In the genomic region with DNA sequence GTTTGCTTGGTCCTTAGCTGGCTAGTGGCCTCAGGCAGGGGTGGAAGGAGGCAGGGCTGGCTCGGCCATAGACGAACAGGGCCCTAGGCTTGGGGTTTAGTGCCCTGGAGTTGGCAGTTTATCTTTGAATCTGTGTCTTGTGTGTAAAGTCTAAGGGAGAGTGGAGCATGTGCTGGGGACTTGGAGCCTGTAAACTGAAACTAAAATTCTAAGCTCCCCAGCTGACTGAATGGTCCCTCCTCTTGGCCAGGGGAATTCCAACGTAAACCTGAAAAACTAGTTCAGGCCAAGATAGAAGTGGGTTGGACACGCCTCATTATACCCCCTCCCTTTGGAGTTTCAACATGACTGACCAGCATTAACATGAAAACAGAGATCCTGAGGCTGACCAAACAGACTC, we compare ENCODE assay signal across 10 cellular contexts. TPM values are rescaled to one million over a fixed set of nuclear protein-coding genes. Genes with fewer than 3 reads are reported as not detected.
DNase-seq lines count a peak whose midpoint lies in the region; ATAC-seq, FAIRE-seq and TF ChIP-seq lines count a peak whose summit lies in the region.
"Had no signal": no experiment of that assay in that cellular context is flagged by ENCODE, and none has a peak within 500 bp of the region (broad histone marks: within the 10 kb centered on the region; RNA-seq: fewer than 3 reads in every experiment).

No MANE protein-coding gene starts in this region.

- H3K9me3 ChIP-seq in endothelial cell of umbilical vein (replicated peaks; ENCODE audit: control insufficient read depth, insufficient read depth, low read length) (no peaks in the 10 kb centered on the region), sigmoid colon (no peaks in the 10 kb centered on the region), Karpas-422 (ENCODE audit: low read length) (no peaks in the 10 kb centered on the region)

- no peaks in the 10 kb centered on the region for H3K79me2 ChIP-seq in endothelial cell of umbilical vein (ENCODE audit: control insufficient read depth, insufficient read depth, low read length)
- no peaks in the 10 kb centered on the region for H3K79me2 ChIP-seq in Karpas-422 (ENCODE audit: low read length)

- TF ChIP-seq EP300 in sigmoid colon (IDR thresholded peaks at IDR 0.05), result no peak

- no peak for FAIRE-seq in endothelial cell of umbilical vein (lab: Jason Lieb, UNC)
- FAIRE-seq: G401.6 had no signal

- dilution Hi-C loops in endothelial cell of umbilical vein (cut with MboI; ENCODE audit: extremely low pct_ligation_motif_present, low sequenced_read_pairs), result no loop called here

- TF ChIP-seq POLR2A in endothelial cell of umbilical vein (IDR thresholded peaks at IDR 0.05; ENCODE audit: low read depth, low read length) (no peak), sigmoid colon (IDR thresholded peaks at IDR 0.05) (no peak)

- CTCF ChIA-PET in Calu3 (lab: Charles Lee) (interaction anchor here (1.0 kb wide), 2 partner anchors 13 to 18 kb away, joined by 3 read pairs; no protein-coding TSS in a partner anchor), endothelial cell of umbilical vein (lab: Charles Lee) (no interaction called here)

- peaks cover 23% of the 10 kb centered on the region for H3K36me3 Mint-ChIP-seq in Calu3 (ENCODE audit: insufficient read depth, unreplicated experiment)
- H3K36me3 Mint-ChIP-seq: activated naive CD4-positive, alpha-beta T cell treated with anti-CD3 and anti-CD28 coated beads, Interleukin-2, amount 50 U/mL, for 24 hours had no signal

- POLR2A ChIA-PET in endothelial cell of umbilical vein (lab: Charles Lee), result no interaction called here

- H3K4me3 ChIP-seq in endothelial cell of umbilical vein (replicated peaks in 1 of 3; ENCODE audit: insufficient read depth in 1 of 3, low read depth in 1 of 3, low read length in 3 of 3) (no peak overlapping the region), sigmoid colon (no peak overlapping the region), Karpas-422 (ENCODE audit: low read length) (no peak overlapping the region)

- H3K27ac Mint-ChIP-seq in Calu3 (ENCODE audit: unreplicated experiment), result peak overlapping the region; percentile 81
- H3K27ac Mint-ChIP-seq: activated naive CD4-positive, alpha-beta T cell treated with anti-CD3 and anti-CD28 coated beads, Interleukin-2, amount 50 U/mL, for 24 hours had no signal

- H3K4me3 Mint-ChIP-seq in Calu3 (ENCODE audit: low read depth, unreplicated experiment), result peak overlapping the region; percentile 62
- H3K4me3 Mint-ChIP-seq: activated naive CD4-positive, alpha-beta T cell treated with anti-CD3 and anti-CD28 coated beads, Interleukin-2, amount 50 U/mL, for 24 hours had no signal

- intact Hi-C loops in Calu3 (cut with micrococcal nuclease; ENCODE audit: unreplicated experiment) (loop anchor here (10.0 kb wide), 1 partner anchor 69 kb away; no protein-coding TSS in a partner anchor), endothelial cell of umbilical vein (cut with micrococcal nuclease) (no loop called here), sigmoid colon (cut with DNase I) (no loop called here)

- H3K9me3 Mint-ChIP-seq in Calu3 (ENCODE audit: low read depth, unreplicated experiment), result no peaks in the 10 kb centered on the region
- H3K9me3 Mint-ChIP-seq: activated naive CD4-positive, alpha-beta T cell treated with anti-CD3 and anti-CD28 coated beads, Interleukin-2, amount 50 U/mL, for 24 hours had no signal

- H3K9ac ChIP-seq in endothelial cell of umbilical vein (replicated peaks; ENCODE audit: extremely low read depth, insufficient read depth, low read length), result no peak overlapping the region
- no peak overlapping the region for H3K9ac ChIP-seq in Karpas-422 (ENCODE audit: low read length)

- TF ChIP-seq CTCF in Calu3 (IDR thresholded peaks at IDR 0.05; ENCODE audit: unreplicated experiment), result no peak
- TF ChIP-seq CTCF in endothelial cell of umbilical vein (IDR thresholded peaks at IDR 0.05; ENCODE audit: extremely low read depth in 1 of 2, insufficient read depth in 1 of 2, low read depth in 1 of 2, low read length in 2 of 2), result no peak
- no peak for TF ChIP-seq CTCF in sigmoid colon (IDR thresholded peaks at IDR 0.05)

- H4K20me1 ChIP-seq in endothelial cell of umbilical vein (replicated peaks; ENCODE audit: control insufficient read depth, extremely low read depth, insufficient read depth, low read length) (no peaks in the 10 kb centered on the region), Karpas-422 (ENCODE audit: insufficient read depth, low read depth, low read length) (no peaks in the 10 kb centered on the region)

- DNase-seq in Calu3 (peak; percentile 73), endothelial cell of umbilical vein (ENCODE audit: low read depth, low spot score) (peak; percentile 23), sigmoid colon (no peak), Karpas-422 (no peak), cerebellar nuclear complex (lab: John Stamatoyannopoulos, UW) (no peak)
- DNase-seq in stimulated activated CD4-positive, alpha-beta T cell treated with anti-CD3 and anti-CD28 coated beads, Interleukin-1b, Interleukin-23, amount 100 ng/mL, for 48 hours, result no peak

- ATAC-seq in GM21360 (IDR thresholded peaks at IDR 0.05; ENCODE audit: unreplicated experiment) (peak; percentile 81), HG03565 (IDR thresholded peaks at IDR 0.05; ENCODE audit: unreplicated experiment) (peak; percentile 79)

- 4 to 29% methylated on average over 4 of the region's 4 CpGs for WGBS in sigmoid colon, 2 donors

- no peaks in the 10 kb centered on the region for H3K27me3 ChIP-seq in endothelial cell of umbilical vein (ENCODE audit: control insufficient read depth in 2 of 2, insufficient read depth in 2 of 2, low read length in 2 of 2)
- H3K27me3 ChIP-seq in sigmoid colon, result no peaks in the 10 kb centered on the region
- no peaks in the 10 kb centered on the region for H3K27me3 ChIP-seq in Karpas-422 (ENCODE audit: low read length)

- peaks cover 61% of the 10 kb centered on the region for H3K4me1 Mint-ChIP-seq in Calu3 (ENCODE audit: low read depth, unreplicated experiment)
- H3K4me1 Mint-ChIP-seq: activated naive CD4-positive, alpha-beta T cell treated with anti-CD3 and anti-CD28 coated beads, Interleukin-2, amount 50 U/mL, for 24 hours had no signal

- H3K4me1 ChIP-seq in endothelial cell of umbilical vein (ENCODE audit: control insufficient read depth, extremely low read depth, insufficient read depth, low read length) (no peaks in the 10 kb centered on the region), sigmoid colon (peaks cover 0 to 43% (median 34%) of the 10 kb centered on the region in 4 donors), Karpas-422 (ENCODE audit: low read length) (no peaks in the 10 kb centered on the region)

- no peaks in the 10 kb centered on the region for H3K36me3 ChIP-seq in endothelial cell of umbilical vein (ENCODE audit: control insufficient read depth in 2 of 2, extremely low read depth in 1 of 2, insufficient read depth in 2 of 2, low read length in 2 of 2)
- no peaks in the 10 kb centered on the region for H3K36me3 ChIP-seq in sigmoid colon
- no peaks in the 10 kb centered on the region for H3K36me3 ChIP-seq in Karpas-422 (ENCODE audit: insufficient read depth, low read length)

- H3K27me3 Mint-ChIP-seq in Calu3 (ENCODE audit: unreplicated experiment), result no peaks in the 10 kb centered on the region
- H3K27me3 Mint-ChIP-seq: activated naive CD4-positive, alpha-beta T cell treated with anti-CD3 and anti-CD28 coated beads, Interleukin-2, amount 50 U/mL, for 24 hours had no signal

- H3K27ac ChIP-seq in endothelial cell of umbilical vein (ENCODE audit: insufficient read depth, low read depth, low read length) (no peak overlapping the region), sigmoid colon (peak overlapping the region in 3 of 4 donors; percentile 57 to 74 (median 61)), Karpas-422 (ENCODE audit: low read length) (no peak overlapping the region)

- no peaks in the 10 kb centered on the region for H3K9me1 ChIP-seq in endothelial cell of umbilical vein (replicated peaks; ENCODE audit: control insufficient read depth, extremely low read depth, insufficient read depth, low read length)

- no TSS peak for BruUV-seq in Calu3 (replicated peaks; lab: Mats Ljungman, UMichigan)
- no TSS peak for BruUV-seq in endothelial cell of umbilical vein (replicated peaks; lab: Mats Ljungman, UMichigan)

- H3K4me2 ChIP-seq in endothelial cell of umbilical vein (ENCODE audit: insufficient read depth, low read length), result no peak overlapping the region
- H3K4me2 ChIP-seq in Karpas-422 (ENCODE audit: low read depth, low read length, poor library complexity, severe bottlenecking), result no peak overlapping the region

- H3K9me2 ChIP-seq in Karpas-422 (replicated peaks; ENCODE audit: insufficient read depth, low read length), result no peaks in the 10 kb centered on the region

- H2AFZ ChIP-seq in endothelial cell of umbilical vein (ENCODE audit: low read depth, low read length), result no peak overlapping the region
- no peak overlapping the region for H2AFZ ChIP-seq in Karpas-422 (ENCODE audit: low read length)

RNA-seq across cellular contexts. Expression of a gene that starts 46.1 kb away (rescaled TPM):
- total RNA-seq in Calu3 (2022) (0.20 TPM in 1 of 2 replicates, not detected in the other), endothelial cell of umbilical vein (not detected in 2 replicates), sigmoid colon (under 1 TPM in 1 of 4 donors, not detected in 3; 0.28 TPM)
- polyA plus RNA-seq in endothelial cell of umbilical vein (not detected in 2 replicates), sigmoid colon (under 1 TPM in 1 of 3 donors, not detected in 2; 0.04 TPM)
- not detected in 2 replicates for polyA plus RNA-seq in endothelial cell of umbilical vein (2011; cell fraction: cytosol; rRNA removed)
- not detected in 2 replicates for polyA plus RNA-seq in endothelial cell of umbilical vein (2011; cell fraction: nucleus; rRNA removed)
- polyA plus RNA-seq in endothelial cell of umbilical vein (2012), result not detected in 2 replicates
- polyA minus RNA-seq in endothelial cell of umbilical vein, result not detected in 2 replicates
- not detected for polyA minus RNA-seq in endothelial cell of umbilical vein (2011; cell fraction: cytosol; rRNA and poly(A)+ RNA removed)
- polyA minus RNA-seq in endothelial cell of umbilical vein (2011; cell fraction: nucleus; rRNA and poly(A)+ RNA removed), result not detected in 2 replicates
- total RNA-seq in Karpas-422 (2014; rRNA removed; shearing (Covaris generic); ENCODE audit: low replicate concordance), result not detected in 2 replicates

RNA-seq across cellular contexts. Expression of a gene that starts 58.4 kb away (rescaled TPM):
- total RNA-seq in Calu3 (2022) (not detected in 2 replicates), endothelial cell of umbilical vein (not detected in 2 replicates), sigmoid colon (1 to 10 TPM in 3 of 4 donors, under 1 TPM in 1; 0.54 to 8.3 (median 3.0) TPM)
- polyA plus RNA-seq in endothelial cell of umbilical vein (not detected in 2 replicates), sigmoid colon (1 to 10 TPM in 2 of 3 donors, under 1 TPM in 1; 0.46 to 2.4 (median 1.8) TPM)
- polyA plus RNA-seq in endothelial cell of umbilical vein (2011; cell fraction: cytosol; rRNA removed), result not detected in 2 replicates
- not detected in 2 replicates for polyA plus RNA-seq in endothelial cell of umbilical vein (2011; cell fraction: nucleus; rRNA removed)
- polyA plus RNA-seq in endothelial cell of umbilical vein (2012), result not detected in 2 replicates
- polyA minus RNA-seq in endothelial cell of umbilical vein, result not detected in 2 replicates
- polyA minus RNA-seq in endothelial cell of umbilical vein (2011; cell fraction: cytosol; rRNA and poly(A)+ RNA removed), result 0.61 TPM
- not detected in 2 replicates for polyA minus RNA-seq in endothelial cell of umbilical vein (2011; cell fraction: nucleus; rRNA and poly(A)+ RNA removed)
- not detected in 2 replicates for total RNA-seq in Karpas-422 (2014; rRNA removed; shearing (Covaris generic); ENCODE audit: low replicate concordance)

Comparison
In these comparisons a context has a peak if more than half of its experiments do, and no peak if none do; other contexts are left out.
1. DNase-seq: peak in Calu3 (single experiment) and endothelial cell of umbilical vein (single experiment); none in sigmoid colon (single experiment), Karpas-422 (single experiment), cerebellar nuclear complex (0 of 2) and stimulated activated CD4-positive, alpha-beta T cell treated with anti-CD3 and anti-CD28 coated beads, Interleukin-1b, Interleukin-23, amount 100 ng/mL, for 48 hours (single experiment).
2. H3K27ac ChIP-seq: peak in sigmoid colon (3 of 4); none in endothelial cell of umbilical vein (single experiment) and Karpas-422 (single experiment).